8 cellular contexts compared by ENCODE assay signal in genomic region chr17:82848022-82848592, GRCh38. TPM values are rescaled to one million over a fixed set of nuclear protein-coding genes. Genes with fewer than 3 reads are reported as not detected.
DNase-seq lines count a peak whose midpoint lies in the region; ATAC-seq and TF ChIP-seq lines count a peak whose summit lies in the region.

No MANE protein-coding gene starts in this region.

- CTCF ChIA-PET in HEK293T (lab: Yijun Ruan, JAX): no interaction called here

- no peaks in the 10 kb centered on the region for H3K27me3 ChIP-seq in upper lobe of left lung

- peak; percentile 23 for DNase-seq in activated T-cell treated with anti-CD3 and anti-CD28 coated beads for 24 hours (ENCODE audit: low read depth)
- DNase-seq in activated T-cell treated with anti-CD3 and anti-CD28 coated beads for 4 hours: no peak
- DNase-seq in astrocyte of the cerebellum (ENCODE audit: low read depth): peak; percentile 28
- peak; percentile 75 to 87 (median 87) for DNase-seq in mucosa of descending colon
- DNase-seq in upper lobe of left lung: peak; percentile 79 to 84
- DNase-seq in HEK293T (ENCODE audit: extremely low spot score): no peak
- DNase-seq in SHP77 (lab: John Stamatoyannopoulos, UW): no peak
- no peak for DNase-seq in GF-D8 (lab: John Stamatoyannopoulos, UW)

- no peaks in the 10 kb centered on the region for H3K36me3 ChIP-seq in mucosa of descending colon (ENCODE audit: low read depth)
- H3K36me3 ChIP-seq in upper lobe of left lung: no peaks in the 10 kb centered on the region

- 34 to 58% methylated on average over 16 to 23 of the region's 23 CpGs for whole genome bisulfite sequencing in upper lobe of left lung, 2 donors

- H3K4me1 ChIP-seq in mucosa of descending colon (ENCODE audit: low read depth) (no peaks in the 10 kb centered on the region), upper lobe of left lung (peaks cover 11 to 31% (median 22%) of the 10 kb centered on the region in 4 donors)

- H3K4me3 ChIP-seq in astrocyte of the cerebellum (ENCODE audit: low read depth, low read length): no peak overlapping the region
- no peak overlapping the region for H3K4me3 ChIP-seq in mucosa of descending colon
- peak overlapping the region in 3 of 4 donors; percentile 25 to 41 (median 31) for H3K4me3 ChIP-seq in upper lobe of left lung

- intact Hi-C loops in mucosa of descending colon (cut with DNase I, micrococcal nuclease): no loop called here

- peak overlapping the region; percentile 70 to 85 (median 79) for H3K27ac ChIP-seq in upper lobe of left lung

- TF ChIP-seq CTCF in astrocyte of the cerebellum (IDR thresholded peaks at IDR 0.05; ENCODE audit: low read depth, low read length, missing control alignments) (no peak), mucosa of descending colon (IDR thresholded peaks at IDR 0.05) (no peak), upper lobe of left lung (IDR thresholded peaks at IDR 0.05) (no peak)

- peak; percentile 98 for ATAC-seq in mucosa of descending colon
- peak; percentile 65 to 86 for ATAC-seq in upper lobe of left lung (ENCODE audit: low FRiP score in 2 of 2)

- TF ChIP-seq POLR2A in upper lobe of left lung (IDR thresholded peaks at IDR 0.05): peak in 1 of 4 donors; percentile 51

- TF ChIP-seq EP300 in upper lobe of left lung (IDR thresholded peaks at IDR 0.05): no peak

- POLR2A ChIA-PET in HEK293T (lab: Yijun Ruan, JAX): no interaction called here

- in situ Hi-C loops in astrocyte of the cerebellum (cut with HindIII; ENCODE audit: low sequenced_read_pairs): loop anchor here (5.0 kb wide), 1 partner anchor 39 kb away; no protein-coding TSS in a partner anchor

- H3K9me3 ChIP-seq in mucosa of descending colon (no peaks in the 10 kb centered on the region), upper lobe of left lung (no peaks in the 10 kb centered on the region)

TF ChIP-seq in HEK293T, 16 proteins besides CTCF, POLR2A, EP300 and RAD21:
- TF ChIP-seq SP1 (IDR thresholded peaks at IDR 0.05) (no peak), FOXM1 (IDR thresholded peaks at IDR 0.05; ENCODE audit: borderline replicate concordance) (no peak), CTBP1 (IDR thresholded peaks at IDR 0.05; ENCODE audit: borderline replicate concordance) (no peak), ARNT (IDR thresholded peaks at IDR 0.05) (no peak), HDGF (IDR thresholded peaks at IDR 0.05; ENCODE audit: borderline replicate concordance) (no peak), TARDBP (IDR thresholded peaks at IDR 0.05) (no peak), L3MBTL2 (conservative IDR thresholded peaks at IDR 0.05) (no peak), BHLHE40 (IDR thresholded peaks at IDR 0.05; ENCODE audit: borderline replicate concordance) (no peak), LEF1 (IDR thresholded peaks at IDR 0.05; ENCODE audit: borderline replicate concordance) (no peak), FOXA1 (IDR thresholded peaks at IDR 0.05) (no peak), ELF4 (IDR thresholded peaks at IDR 0.05) (no peak), FOXK2 (IDR thresholded peaks at IDR 0.05) (no peak), PKNOX1 (IDR thresholded peaks at IDR 0.05) (no peak), NFRKB (IDR thresholded peaks at IDR 0.05) (no peak), ZNF384 (IDR thresholded peaks at IDR 0.05) (no peak), SUZ12 (IDR thresholded peaks at IDR 0.05) (no peak)

RNA-seq across cellular contexts. Expression of gene ZNF750, which starts 8.3 kb away (rescaled TPM):
- total RNA-seq in mucosa of descending colon: not detected
- 10 to 100 TPM in 2 of 6 donors, 1 to 10 TPM in 4; 2.9 to 14.4 (median 6.9) TPM for total RNA-seq in upper lobe of left lung

Comparison
In these comparisons a context has a peak if more than half of its experiments do, and no peak if none do; other contexts are left out.
1. DNase-seq: peak in activated T-cell treated with anti-CD3 and anti-CD28 coated beads for 24 hours (single experiment), astrocyte of the cerebellum (single experiment), mucosa of descending colon (3 of 3) and upper lobe of left lung (2 of 2); none in activated T-cell treated with anti-CD3 and anti-CD28 coated beads for 4 hours (single experiment), HEK293T (single experiment), SHP77 (0 of 2) and GF-D8 (single experiment).
2. H3K4me3 ChIP-seq: peak in upper lobe of left lung (3 of 4); none in astrocyte of the cerebellum (single experiment) and mucosa of descending colon (single experiment).